2 cellular contexts compared by ENCODE assay signal in genomic region chr1:94954292-94955220, GRCh38.
TF ChIP-seq lines count a peak whose summit lies in the region.

No MANE protein-coding gene starts in this region.

TF ChIP-seq in IMR-90, 13 proteins besides CTCF, POLR2A, EP300 and RAD21:
- TF ChIP-seq CEBPB (IDR thresholded peaks at IDR 0.05; ENCODE audit: low read depth, low read length), result no peak
- TF ChIP-seq RCOR1 (IDR thresholded peaks at IDR 0.05; ENCODE audit: insufficient replicate concordance, low read length), result no peak
- no peak for TF ChIP-seq RFX5 (IDR thresholded peaks at IDR 0.05; ENCODE audit: low read depth, low read length)
- TF ChIP-seq USF2 (IDR thresholded peaks at IDR 0.05; ENCODE audit: low read depth, low read length), result no peak
- TF ChIP-seq BHLHE40 (IDR thresholded peaks at IDR 0.05; ENCODE audit: low read depth, low read length), result no peak
- no peak for TF ChIP-seq NFE2L2 (IDR thresholded peaks at IDR 0.05; ENCODE audit: low read depth, low read length)
- TF ChIP-seq ELK1 (IDR thresholded peaks at IDR 0.05; ENCODE audit: borderline replicate concordance, low read depth, low read length), result no peak
- no peak for TF ChIP-seq MAZ (IDR thresholded peaks at IDR 0.05; ENCODE audit: borderline replicate concordance, low read depth, low read length)
- TF ChIP-seq MXI1 (IDR thresholded peaks at IDR 0.05; ENCODE audit: borderline replicate concordance, low read depth, low read length), result no peak
- TF ChIP-seq FOS (IDR thresholded peaks at IDR 0.05; ENCODE audit: low read depth, low read length), result no peak
- TF ChIP-seq SMC3 (IDR thresholded peaks at IDR 0.05; ENCODE audit: low read depth, low read length), result no peak
- TF ChIP-seq MAFK (IDR thresholded peaks at IDR 0.05; ENCODE audit: low read depth, low read length), result no peak
- no peak for TF ChIP-seq CHD1 (IDR thresholded peaks at IDR 0.05; ENCODE audit: low read depth, low read length)

TF ChIP-seq in HepG2, 621 proteins besides CTCF, POLR2A, EP300 and RAD21:
- TF ChIP-seq TBX2 (CRISPR knock-in tag; IDR thresholded peaks at IDR 0.05; ENCODE audit: borderline replicate concordance) (no peak), ZFY (CRISPR knock-in tag; IDR thresholded peaks at IDR 0.05) (no peak), SETDB1 (CRISPR knock-in tag; IDR thresholded peaks at IDR 0.05; ENCODE audit: borderline replicate concordance) (no peak), GMEB1 (CRISPR knock-in tag; IDR thresholded peaks at IDR 0.05; ENCODE audit: borderline replicate concordance) (no peak), ZNF747 (CRISPR knock-in tag; IDR thresholded peaks at IDR 0.05; ENCODE audit: borderline replicate concordance) (no peak), PRDM10 (CRISPR knock-in tag; IDR thresholded peaks at IDR 0.05; ENCODE audit: low read depth) (no peak)
